In genomic region chr13:32905063-32905863, GRCh38 we compare ENCODE assay signal across 9 cellular contexts.
DNase-seq lines count a peak whose midpoint lies in the region; ATAC-seq and TF ChIP-seq lines count a peak whose summit lies in the region.
"Had no signal": no experiment of that assay in that cellular context is flagged by ENCODE, and none has a peak within 500 bp of the region (broad histone marks: within the 10 kb centered on the region; RNA-seq: fewer than 3 reads in every experiment).

No MANE protein-coding gene starts in this region.

- H3K36me3 ChIP-seq in DND-41 (ENCODE audit: insufficient read depth, low read length) (no peaks in the 10 kb centered on the region), right atrium auricular region (no peaks in the 10 kb centered on the region)
- H3K36me3 ChIP-seq in effector memory CD4-positive, alpha-beta T cell (ENCODE audit: control insufficient read depth, insufficient read depth, low read length) = no peaks in the 10 kb centered on the region

- peaks cover 0 to 37% of the 10 kb centered on the region in 2 donors for H3K27me3 Mint-ChIP-seq in effector memory CD8-positive, alpha-beta T cell

- H2AFZ ChIP-seq in DND-41 (ENCODE audit: low read depth, low read length) = no peak overlapping the region

- no peaks in the 10 kb centered on the region for H3K9me3 Mint-ChIP-seq in effector memory CD8-positive, alpha-beta T cell

- no peaks in the 10 kb centered on the region for H3K27me3 ChIP-seq in DND-41 (ENCODE audit: insufficient read depth, low read length, poor library complexity)
- no peaks in the 10 kb centered on the region for H3K27me3 ChIP-seq in effector memory CD4-positive, alpha-beta T cell (replicated peaks; ENCODE audit: control insufficient read depth, insufficient read depth, low read length, poor library complexity, severe bottlenecking)
- H3K27me3 ChIP-seq in right atrium auricular region = no peaks in the 10 kb centered on the region

- H3K27ac Mint-ChIP-seq in effector memory CD8-positive, alpha-beta T cell = peak overlapping the region in 1 of 2 donors; percentile 74

- TF ChIP-seq CTCF in DND-41 (IDR thresholded peaks at IDR 0.05; ENCODE audit: borderline replicate concordance, extremely low read depth, low read length, poor library complexity, severe bottlenecking) (no peak), right atrium auricular region (IDR thresholded peaks at IDR 0.05) (no peak)

- H3K9ac ChIP-seq in DND-41 (ENCODE audit: low read depth, low read length) = no peak overlapping the region

- ATAC-seq in DND-41 (ENCODE audit: insufficient read depth, low read depth) (peak; percentile 80), GM21381 (IDR thresholded peaks at IDR 0.05; ENCODE audit: unreplicated experiment) (peak; percentile 61), GM18517 (IDR thresholded peaks at IDR 0.05; ENCODE audit: unreplicated experiment) (no peak)
- ATAC-seq in effector memory CD8-positive, alpha-beta T cell (replicated peaks) = peak; percentile 51

- peaks cover 10% of the 10 kb centered on the region in 2 donors for H3K4me1 Mint-ChIP-seq in effector memory CD8-positive, alpha-beta T cell (ENCODE audit: low read depth in 2 of 2)

- H3K79me2 ChIP-seq in DND-41 (ENCODE audit: insufficient read depth, low read length) = no peaks in the 10 kb centered on the region

- H3K9me3 ChIP-seq in DND-41 (ENCODE audit: insufficient read depth, low read length, severe bottlenecking) = no peaks in the 10 kb centered on the region
- no peaks in the 10 kb centered on the region for H3K9me3 ChIP-seq in effector memory CD4-positive, alpha-beta T cell (ENCODE audit: control insufficient read depth, low read length)
- no peaks in the 10 kb centered on the region for H3K9me3 ChIP-seq in right atrium auricular region

- H3K36me3 Mint-ChIP-seq in effector memory CD8-positive, alpha-beta T cell (ENCODE audit: insufficient read depth) = no peaks in the 10 kb centered on the region

- DNase-seq in DND-41 = peak; percentile 7
- DNase-seq in NAMALWA (ENCODE audit: low spot score) = peak; percentile 38
- DNase-seq in effector memory CD8-positive, alpha-beta T cell = no peak
- no peak for DNase-seq in effector memory CD4-positive, alpha-beta T cell
- DNase-seq in pons (ENCODE audit: low spot score) = no peak
- DNase-seq in right atrium auricular region (ENCODE audit: low spot score) = no peak

- H3K4me3 ChIP-seq in DND-41 (ENCODE audit: low read depth in 1 of 2, low read length in 2 of 2) (no peak overlapping the region), right atrium auricular region (no peak overlapping the region)
- H3K4me3 ChIP-seq in effector memory CD4-positive, alpha-beta T cell (ENCODE audit: insufficient read depth, low read depth, low read length, poor library complexity, severe bottlenecking) = no peak overlapping the region
- H3K4me3 ChIP-seq: skin epidermis had no signal

- no peaks in the 10 kb centered on the region for H4K20me1 ChIP-seq in DND-41 (ENCODE audit: insufficient read depth, low read length)

- H3K4me1 ChIP-seq in DND-41 (ENCODE audit: insufficient read depth, low read length) = no peaks in the 10 kb centered on the region
- no peaks in the 10 kb centered on the region for H3K4me1 ChIP-seq in effector memory CD4-positive, alpha-beta T cell (ENCODE audit: control insufficient read depth, insufficient read depth, low read length, poor library complexity, severe bottlenecking)
- peaks cover 0 to 17% of the 10 kb centered on the region in 2 donors for H3K4me1 ChIP-seq in right atrium auricular region

- no peak overlapping the region for H3K4me2 ChIP-seq in DND-41 (ENCODE audit: insufficient read depth, low read length)

- H3K4me3 Mint-ChIP-seq in effector memory CD8-positive, alpha-beta T cell = peak overlapping the region in 1 of 2 donors; percentile 23

- H3K27ac ChIP-seq in DND-41 (ENCODE audit: low read length) = no peak overlapping the region
- no peak overlapping the region for H3K27ac ChIP-seq in effector memory CD4-positive, alpha-beta T cell (ENCODE audit: insufficient read depth, low read length, poor library complexity, severe bottlenecking)
- H3K27ac ChIP-seq in right atrium auricular region = peak overlapping the region in 1 of 2 donors; percentile 2
- H3K27ac ChIP-seq: skin epidermis had no signal

Comparison
In these comparisons a context has a peak if more than half of its experiments do, and no peak if none do; other contexts are left out.
1. DNase-seq: peak in DND-41 (single experiment) and NAMALWA (single experiment); none in effector memory CD8-positive, alpha-beta T cell (0 of 3), effector memory CD4-positive, alpha-beta T cell (0 of 3), pons (single experiment) and right atrium auricular region (single experiment).